8 cellular contexts compared by ENCODE assay signal in the genomic region with DNA sequence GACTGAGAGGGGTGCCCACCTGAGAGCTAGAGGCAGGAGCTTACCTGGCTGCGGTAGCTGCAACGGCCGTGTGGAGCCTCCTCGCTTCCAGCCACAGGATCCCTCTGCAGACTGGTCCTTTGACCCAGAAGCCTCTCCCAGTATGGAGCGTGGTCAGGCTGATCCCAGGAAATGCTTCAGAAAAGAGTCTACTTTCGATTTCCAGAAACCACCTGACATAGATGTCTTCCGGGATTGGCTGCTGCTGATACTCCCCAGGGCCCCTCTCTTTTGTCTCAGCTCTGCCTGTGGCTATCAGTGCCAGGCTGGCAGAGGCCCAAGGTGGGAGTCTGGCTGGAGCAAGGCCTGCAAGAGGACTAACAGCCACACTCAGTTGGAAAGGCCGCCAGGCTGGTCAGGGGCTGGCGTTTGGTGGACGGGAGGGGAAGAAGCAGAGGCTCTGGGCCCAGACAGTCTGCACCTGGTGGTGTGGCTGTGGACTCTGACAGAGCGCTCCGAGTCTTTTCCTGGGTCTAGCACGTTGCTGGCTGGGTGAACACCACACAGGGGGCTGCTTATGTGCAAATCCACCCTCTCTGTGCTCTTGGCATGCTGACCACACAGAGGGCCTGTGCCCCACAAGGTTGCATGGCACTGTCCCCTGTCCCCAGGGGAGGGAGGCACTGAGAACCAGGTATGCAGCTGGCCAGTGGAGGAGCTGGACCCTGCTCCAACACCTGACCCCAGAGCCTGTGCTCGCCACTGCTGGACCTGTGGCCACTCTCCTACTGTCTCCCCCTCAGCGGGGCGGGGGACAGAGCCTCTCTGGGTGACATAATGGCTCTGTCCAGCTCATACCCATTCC. TPM values are rescaled to one million over a fixed set of nuclear protein-coding genes. Genes with fewer than 3 reads are reported as not detected.
DNase-seq lines count a peak whose midpoint lies in the region; ATAC-seq and TF ChIP-seq lines count a peak whose summit lies in the region.

A gene with protein sequence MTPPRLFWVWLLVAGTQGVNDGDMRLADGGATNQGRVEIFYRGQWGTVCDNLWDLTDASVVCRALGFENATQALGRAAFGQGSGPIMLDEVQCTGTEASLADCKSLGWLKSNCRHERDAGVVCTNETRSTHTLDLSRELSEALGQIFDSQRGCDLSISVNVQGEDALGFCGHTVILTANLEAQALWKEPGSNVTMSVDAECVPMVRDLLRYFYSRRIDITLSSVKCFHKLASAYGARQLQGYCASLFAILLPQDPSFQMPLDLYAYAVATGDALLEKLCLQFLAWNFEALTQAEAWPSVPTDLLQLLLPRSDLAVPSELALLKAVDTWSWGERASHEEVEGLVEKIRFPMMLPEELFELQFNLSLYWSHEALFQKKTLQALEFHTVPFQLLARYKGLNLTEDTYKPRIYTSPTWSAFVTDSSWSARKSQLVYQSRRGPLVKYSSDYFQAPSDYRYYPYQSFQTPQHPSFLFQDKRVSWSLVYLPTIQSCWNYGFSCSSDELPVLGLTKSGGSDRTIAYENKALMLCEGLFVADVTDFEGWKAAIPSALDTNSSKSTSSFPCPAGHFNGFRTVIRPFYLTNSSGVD (minus strand): TSS at position 144 of the 844 bp plus-strand sequence. CDS start 2,732 bp downstream, outside the sequence.

- H3K27me3 Mint-ChIP-seq in stimulated activated naive CD8-positive, alpha-beta T cell treated with anti-CD3 and anti-CD28 coated beads, Interleukin-15, amount 100 ng/mL, for 72 hours = no peaks in the 10 kb centered on the region

- H3K9me3 ChIP-seq in right lobe of liver = no peaks in the 10 kb centered on the region

- peak; percentile 40 for TF ChIP-seq POLR2A in right lobe of liver (IDR thresholded peaks at IDR 0.05)

- peaks cover 46% of the 10 kb centered on the region for H3K4me1 Mint-ChIP-seq in stimulated activated naive CD8-positive, alpha-beta T cell treated with anti-CD3 and anti-CD28 coated beads, Interleukin-15, amount 100 ng/mL, for 72 hours

- H3K4me3 ChIP-seq in WI38 (ENCODE audit: low read depth, low read length) = peak within 1 kb of the TSS; percentile 51
- peak within 1 kb of the TSS; percentile 26 to 53 (median 46) for H3K4me3 ChIP-seq in right lobe of liver

- peaks cover 0 to 18% (median 5%) of the 10 kb centered on the region in 4 donors for H3K4me1 ChIP-seq in right lobe of liver

- DNase-seq in DMS153 (lab: John Stamatoyannopoulos, UW) (peak; percentile 92), NCI-H1436 (lab: John Stamatoyannopoulos, UW) (peak; percentile 95), ecto neural progenitor cell (ENCODE audit: low spot score) (peak; percentile 74), right lobe of liver (peak in 1 of 3 donors; percentile 65), OCI-M2 (lab: John Stamatoyannopoulos, UW; ENCODE audit: unreplicated experiment) (no peak), SIG-M5 treated with dmso at 0.1 percent for 504 hours (lab: John Stamatoyannopoulos, UW; ENCODE audit: unreplicated experiment) (no peak)
- peak; percentile 33 to 42 for DNase-seq in stimulated activated naive CD8-positive, alpha-beta T cell treated with anti-CD3 and anti-CD28 coated beads, Interleukin-15, amount 100 ng/mL, for 72 hours

- H3K4me3 Mint-ChIP-seq in stimulated activated naive CD8-positive, alpha-beta T cell treated with anti-CD3 and anti-CD28 coated beads, Interleukin-15, amount 100 ng/mL, for 72 hours = peak within 1 kb of the TSS; percentile 75 to 85

- H3K36me3 ChIP-seq in right lobe of liver = no peaks in the 10 kb centered on the region

- ATAC-seq in right lobe of liver = peak; percentile 62 to 82 (median 67)
- ATAC-seq in stimulated activated naive CD8-positive, alpha-beta T cell treated with anti-CD3 and anti-CD28 coated beads, Interleukin-15, amount 100 ng/mL, for 72 hours = peak; percentile 82

- H3K27ac ChIP-seq in right lobe of liver = no peak within 1 kb of the TSS

- no peak for TF ChIP-seq CTCF in WI38 (IDR thresholded peaks at IDR 0.05; ENCODE audit: low read depth, low read length)
- TF ChIP-seq CTCF in right lobe of liver (IDR thresholded peaks at IDR 0.05) = no peak

- no peaks in the 10 kb centered on the region for H3K9me3 Mint-ChIP-seq in stimulated activated naive CD8-positive, alpha-beta T cell treated with anti-CD3 and anti-CD28 coated beads, Interleukin-15, amount 100 ng/mL, for 72 hours

- H3K27me3 ChIP-seq in right lobe of liver = no peaks in the 10 kb centered on the region

- WGBS in right lobe of liver (ENCODE audit: insufficient coverage, low coverage, low lambda C conversion rate, missing lambda C conversion rate) = 26% methylated on average over 4 of the region's 16 CpGs

- peak within 1 kb of the TSS; percentile 92 to 98 for H3K27ac Mint-ChIP-seq in stimulated activated naive CD8-positive, alpha-beta T cell treated with anti-CD3 and anti-CD28 coated beads, Interleukin-15, amount 100 ng/mL, for 72 hours

- intact Hi-C loops in right lobe of liver (cut with DNase I) = no loop called here

RNA-seq across cellular contexts. Expression of the gene that starts here (rescaled TPM):
- total RNA-seq in right lobe of liver = 100 to 1,000 TPM in 4 of 6 experiments, 10 to 100 TPM in 2; 82.8 to 257 (median 121) TPM

Comparison
In these comparisons a context has a peak if more than half of its experiments do, and no peak if none do; other contexts are left out.
1. DNase-seq: peak in DMS153 (single experiment), NCI-H1436 (single experiment), ecto neural progenitor cell (single experiment) and stimulated activated naive CD8-positive, alpha-beta T cell treated with anti-CD3 and anti-CD28 coated beads, Interleukin-15, amount 100 ng/mL, for 72 hours (2 of 2); none in OCI-M2 (single experiment) and SIG-M5 treated with dmso at 0.1 percent for 504 hours (single experiment).